In the genomic region with DNA sequence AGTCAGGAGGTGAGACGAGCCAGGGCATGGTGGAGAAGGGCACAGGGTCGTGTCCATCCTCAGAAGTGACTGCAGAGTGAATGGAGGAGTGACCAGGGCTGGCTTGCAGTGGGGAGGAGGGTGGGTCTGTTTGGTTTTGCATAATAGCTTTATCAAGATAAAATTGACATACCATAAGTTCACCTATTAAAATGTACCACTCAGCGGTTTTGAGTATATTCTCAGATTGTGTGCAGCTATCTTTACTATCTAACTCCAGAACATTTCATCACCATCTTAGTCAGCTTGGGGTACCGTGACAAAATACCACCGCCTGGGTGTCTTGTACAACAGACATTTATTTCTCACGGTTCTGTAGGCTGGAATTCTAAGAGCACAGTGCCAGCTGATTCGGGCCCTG, we compare ENCODE assay signal across 21 cellular contexts. TPM values are rescaled to one million over a fixed set of nuclear protein-coding genes. Genes with fewer than 3 reads are reported as not detected.
DNase-seq lines count a peak whose midpoint lies in the region; ATAC-seq, FAIRE-seq and TF ChIP-seq lines count a peak whose summit lies in the region.
"Had no signal": no experiment of that assay in that cellular context is flagged by ENCODE, and none has a peak within 500 bp of the region (broad histone marks: within the 10 kb centered on the region; RNA-seq: fewer than 3 reads in every experiment).

No MANE protein-coding gene starts in this region.

- H3K36me3 Mint-ChIP-seq in astrocyte (ENCODE audit: low read depth, unreplicated experiment) (peaks cover 80% of the 10 kb centered on the region), endothelial cell (ENCODE audit: low read depth, unreplicated experiment) (peaks cover 66% of the 10 kb centered on the region), progenitor cell of endocrine pancreas (ENCODE audit: insufficient read depth) (peaks cover 70% of the 10 kb centered on the region)
- H3K36me3 Mint-ChIP-seq in naive thymus-derived CD4-positive, alpha-beta T cell = peaks cover 41 to 92% (median 79%) of the 10 kb centered on the region in 5 donors

- peaks cover 49% of the 10 kb centered on the region for H3K36me3 ChIP-seq in astrocyte (ENCODE audit: insufficient read depth, low read length)
- H3K36me3 ChIP-seq in naive thymus-derived CD4-positive, alpha-beta T cell (ENCODE audit: control insufficient read depth in 2 of 3, insufficient read depth in 3 of 3, low read length in 3 of 3) = peaks cover 21 to 88% (median 28%) of the 10 kb centered on the region in 3 experiments

- H3K4me3 Mint-ChIP-seq in astrocyte (ENCODE audit: unreplicated experiment) (peak overlapping the region; percentile 62), endothelial cell (ENCODE audit: unreplicated experiment) (peak overlapping the region; percentile 34), progenitor cell of endocrine pancreas (ENCODE audit: low read depth) (no peak overlapping the region)
- H3K4me3 Mint-ChIP-seq in naive thymus-derived CD4-positive, alpha-beta T cell = no peak overlapping the region
- H3K4me3 Mint-ChIP-seq: B cell; CD4-positive, CD25-positive, alpha-beta regulatory T cell; CD8-positive, alpha-beta memory T cell had no signal

- H3K9me3 Mint-ChIP-seq in astrocyte (ENCODE audit: unreplicated experiment) (peaks cover 35% of the 10 kb centered on the region), endothelial cell (ENCODE audit: unreplicated experiment) (no peaks in the 10 kb centered on the region), progenitor cell of endocrine pancreas (ENCODE audit: low read depth) (peaks cover 16% of the 10 kb centered on the region)
- peaks cover 3 to 70% (median 36%) of the 10 kb centered on the region in 11 donors for H3K9me3 Mint-ChIP-seq in naive thymus-derived CD4-positive, alpha-beta T cell

- DNase-seq in A549 (ENCODE audit: low read depth in 1 of 2, low spot score in 1 of 2) (no peak), astrocyte (ENCODE audit: low read depth) (no peak), endothelial cell (ENCODE audit: low spot score) (no peak), progenitor cell of endocrine pancreas (ENCODE audit: low spot score, unreplicated experiment) (no peak), DMS114 treated with DMSO at 0.1 percent for 48 hours (lab: John Stamatoyannopoulos, UW; ENCODE audit: unreplicated experiment) (no peak)
- DNase-seq in naive thymus-derived CD4-positive, alpha-beta T cell = no peak
- DNase-seq: 8988T; C1 segment of cervical spinal cord; Caco-2; CD4-positive, CD25-positive, alpha-beta regulatory T cell; CD8-positive, alpha-beta memory T cell; DMS153; DMS79; GDM1; KBM-7 had no signal

- no peak overlapping the region for H3K9ac ChIP-seq in astrocyte (ENCODE audit: low read length)

- H3K4me2 ChIP-seq in A549 (no peak overlapping the region), astrocyte (ENCODE audit: low read length) (no peak overlapping the region)

- H3K4me3 ChIP-seq in A549 (no peak overlapping the region), astrocyte (ENCODE audit: insufficient read depth, low read depth, low read length) (no peak overlapping the region)
- no peak overlapping the region for H3K4me3 ChIP-seq in naive thymus-derived CD4-positive, alpha-beta T cell (ENCODE audit: low read length)
- H3K4me3 ChIP-seq: HAP-1 had no signal

- CTCF ChIA-PET in A549 (lab: Yijun Ruan, JAX) = no interaction called here
- CTCF ChIA-PET in naive thymus-derived CD4-positive, alpha-beta T cell (lab: Charles Lee) = no interaction called here

- H3K79me2 ChIP-seq in astrocyte (ENCODE audit: insufficient read depth, low read length) = peaks cover 25% of the 10 kb centered on the region

- H3K4me1 Mint-ChIP-seq in astrocyte (ENCODE audit: low read depth, unreplicated experiment) = peaks cover 2% of the 10 kb centered on the region
- H3K4me1 Mint-ChIP-seq in endothelial cell (ENCODE audit: unreplicated experiment) = no peaks in the 10 kb centered on the region
- no peaks in the 10 kb centered on the region for H3K4me1 Mint-ChIP-seq in progenitor cell of endocrine pancreas (ENCODE audit: low read depth)
- H3K4me1 Mint-ChIP-seq in naive thymus-derived CD4-positive, alpha-beta T cell = peaks cover 0 to 7% (median 0%) of the 10 kb centered on the region in 7 donors
- H3K4me1 Mint-ChIP-seq: B cell; CD8-positive, alpha-beta memory T cell had no signal

- ATAC-seq in A549 = no peak
- ATAC-seq in naive thymus-derived CD4-positive, alpha-beta T cell = no peak
- ATAC-seq in GM19351 (IDR thresholded peaks at IDR 0.05; ENCODE audit: unreplicated experiment) = no peak

- H3K9me3 ChIP-seq in A549 (peaks cover 97% of the 10 kb centered on the region), astrocyte (ENCODE audit: insufficient read depth, low read depth, low read length) (peaks cover 56% of the 10 kb centered on the region)
- H3K9me3 ChIP-seq in naive thymus-derived CD4-positive, alpha-beta T cell (ENCODE audit: control insufficient read depth in 2 of 3, low read length in 3 of 3) = peaks cover 0 to 39% (median 6%) of the 10 kb centered on the region in 3 experiments

- no peak for FAIRE-seq in A549 (lab: Jason Lieb, UNC)
- no peak for FAIRE-seq in astrocyte (lab: Jason Lieb, UNC)
- FAIRE-seq: D721Med, GM12892, GM18507 had no signal

- no peak for TF ChIP-seq CTCF in A549 (IDR thresholded peaks at IDR 0.05)
- TF ChIP-seq CTCF in astrocyte (IDR thresholded peaks at IDR 0.05; ENCODE audit: insufficient read depth, low read depth, low read length) = no peak
- TF ChIP-seq CTCF in endothelial cell (IDR thresholded peaks at IDR 0.05; ENCODE audit: unreplicated experiment) = no peak
- no peak for TF ChIP-seq CTCF in progenitor cell of endocrine pancreas (IDR thresholded peaks at IDR 0.05; ENCODE audit: unreplicated experiment)

- intact Hi-C loops in naive thymus-derived CD4-positive, alpha-beta T cell (cut with micrococcal nuclease) = no loop called here

- no peaks in the 10 kb centered on the region for H3K27me3 Mint-ChIP-seq in astrocyte (ENCODE audit: low read depth, unreplicated experiment)
- H3K27me3 Mint-ChIP-seq in endothelial cell (ENCODE audit: unreplicated experiment) = peaks cover 2% of the 10 kb centered on the region
- no peaks in the 10 kb centered on the region for H3K27me3 Mint-ChIP-seq in progenitor cell of endocrine pancreas
- H3K27me3 Mint-ChIP-seq in naive thymus-derived CD4-positive, alpha-beta T cell = no peaks in the 10 kb centered on the region
- H3K27me3 Mint-ChIP-seq: B cell; CD4-positive, CD25-positive, alpha-beta regulatory T cell had no signal

- POLR2A ChIA-PET in A549 (lab: Yijun Ruan, JAX) = no interaction called here
- POLR2A ChIA-PET in naive thymus-derived CD4-positive, alpha-beta T cell (lab: Charles Lee) = no interaction called here

- H2AFZ ChIP-seq in astrocyte (ENCODE audit: low read depth, low read length) = no peak overlapping the region

- H3K27me3 ChIP-seq in astrocyte (ENCODE audit: insufficient read depth, low read length) = no peaks in the 10 kb centered on the region
- H3K27me3 ChIP-seq in naive thymus-derived CD4-positive, alpha-beta T cell (ENCODE audit: control insufficient read depth in 2 of 2, insufficient read depth in 2 of 2, low read length in 2 of 2) = no peaks in the 10 kb centered on the region

- H3K27ac ChIP-seq in A549 (no peak overlapping the region), astrocyte (ENCODE audit: low read depth, low read length) (no peak overlapping the region)
- no peak overlapping the region for H3K27ac ChIP-seq in naive thymus-derived CD4-positive, alpha-beta T cell (ENCODE audit: low read depth, low read length)

- no peak for TF ChIP-seq POLR2A in A549 (IDR thresholded peaks at IDR 0.05; ENCODE audit: low read length)

- no peak for TF ChIP-seq EP300 in A549 (IDR thresholded peaks at IDR 0.05)

- H3K4me1 ChIP-seq in A549 (no peaks in the 10 kb centered on the region), astrocyte (ENCODE audit: insufficient read depth, low read length) (no peaks in the 10 kb centered on the region)
- H3K4me1 ChIP-seq in naive thymus-derived CD4-positive, alpha-beta T cell (ENCODE audit: control insufficient read depth in 2 of 2, insufficient read depth in 2 of 2, low read length in 2 of 2) = no peaks in the 10 kb centered on the region
- H3K4me1 ChIP-seq: Caco-2, HAP-1 had no signal

- peaks cover 7% of the 10 kb centered on the region for H4K20me1 ChIP-seq in astrocyte (ENCODE audit: insufficient read depth, low read length)

- H3K27ac Mint-ChIP-seq in astrocyte (ENCODE audit: unreplicated experiment) (peak overlapping the region; percentile 34), endothelial cell (ENCODE audit: unreplicated experiment) (peak overlapping the region; percentile 52), progenitor cell of endocrine pancreas (peak overlapping the region; percentile 87)
- no peak overlapping the region for H3K27ac Mint-ChIP-seq in naive thymus-derived CD4-positive, alpha-beta T cell
- H3K27ac Mint-ChIP-seq: B cell; CD4-positive, CD25-positive, alpha-beta regulatory T cell had no signal

- WGBS in A549 (ENCODE audit: missing lambda C conversion rate) = 92% methylated on average over 7 of the region's 7 CpGs

- no peak for TF ChIP-seq RAD21 in A549 (conservative IDR thresholded peaks at IDR 0.05 in 1 of 2, IDR thresholded peaks at IDR 0.05 in 1 of 2)

RNA-seq across cellular contexts. Expression of a gene that starts 13.2 kb away (rescaled TPM):
- 4.0 and 5.6 TPM in 2 replicates for polyA plus RNA-seq in A549 (2011; rRNA removed)
- polyA plus RNA-seq in A549 (2012; cell fraction: cytosol; rRNA removed) = 1.2 and 1.8 TPM in 2 replicates
- 4.2 and 6.8 TPM in 2 replicates for polyA plus RNA-seq in A549 (2012; cell fraction: nucleus; rRNA removed)
- 2.0 to 2.3 TPM (median 2.3 TPM) in 3 replicates for polyA plus RNA-seq in A549 (2017; fragmentation: RNase III; extraction: RNeasy Plus Mini Kit Qiagen cat#74134 plus additional on column Dnase treatment)
- polyA minus RNA-seq in A549 (2011; rRNA and poly(A)+ RNA removed) = 15.5 and 16.9 TPM in 2 replicates
- 10.0 and 10.4 TPM in 2 replicates for total RNA-seq in astrocyte
- 11.2 TPM for total RNA-seq in endothelial cell (ENCODE audit: unreplicated experiment)
- 18.1 and 18.2 TPM in 2 replicates for total RNA-seq in progenitor cell of endocrine pancreas
- total RNA-seq in naive thymus-derived CD4-positive, alpha-beta T cell = 10 to 100 TPM in 2 of 5 experiments, 1 to 10 TPM in 3; 5.2 to 10.5 (median 10.0) TPM
- polyA plus RNA-seq in naive thymus-derived CD4-positive, alpha-beta T cell = 1 to 10 TPM in 1 of 2 donors, under 1 TPM in 1; 0.97 to 1.4 TPM

RNA-seq across cellular contexts. Expression of a gene that starts 13.2 kb away (rescaled TPM):
- polyA plus RNA-seq in A549 (2011; rRNA removed) = 112 and 142 TPM in 2 replicates
- 68.7 and 76.9 TPM in 2 replicates for polyA plus RNA-seq in A549 (2012; cell fraction: cytosol; rRNA removed)
- polyA plus RNA-seq in A549 (2012; cell fraction: nucleus; rRNA removed) = 90.0 and 131 TPM in 2 replicates
- polyA plus RNA-seq in A549 (2017; fragmentation: RNase III; extraction: RNeasy Plus Mini Kit Qiagen cat#74134 plus additional on column Dnase treatment) = 104 to 126 TPM (median 109 TPM) in 3 replicates
- 53.7 and 56.4 TPM in 2 replicates for polyA minus RNA-seq in A549 (2011; rRNA and poly(A)+ RNA removed)
- 34.6 and 40.9 TPM in 2 replicates for total RNA-seq in astrocyte
- 40.6 TPM for total RNA-seq in endothelial cell (ENCODE audit: unreplicated experiment)
- 41.3 and 46.2 TPM in 2 replicates for total RNA-seq in progenitor cell of endocrine pancreas
- 100 to 1,000 TPM in 2 of 5 experiments, 10 to 100 TPM in 3; 59.7 to 122 (median 65.4) TPM for total RNA-seq in naive thymus-derived CD4-positive, alpha-beta T cell
- polyA plus RNA-seq in naive thymus-derived CD4-positive, alpha-beta T cell = 10 to 100 TPM; 68.2 to 88.7 TPM

RNA-seq across cellular contexts. Expression of a gene that starts 34.9 kb away (rescaled TPM):
- 4.4 and 5.3 TPM in 2 replicates for polyA plus RNA-seq in A549 (2011; rRNA removed)
- 2.1 and 2.5 TPM in 2 replicates for polyA plus RNA-seq in A549 (2012; cell fraction: cytosol; rRNA removed)
- 3.0 and 3.6 TPM in 2 replicates for polyA plus RNA-seq in A549 (2012; cell fraction: nucleus; rRNA removed)
- polyA plus RNA-seq in A549 (2017; fragmentation: RNase III; extraction: RNeasy Plus Mini Kit Qiagen cat#74134 plus additional on column Dnase treatment) = 2.0 to 2.2 TPM (median 2.0 TPM) in 3 replicates
- 12.4 and 12.9 TPM in 2 replicates for polyA minus RNA-seq in A549 (2011; rRNA and poly(A)+ RNA removed)
- 2.7 and 3.1 TPM in 2 replicates for total RNA-seq in astrocyte
- total RNA-seq in endothelial cell (ENCODE audit: unreplicated experiment) = 3.2 TPM
- total RNA-seq in progenitor cell of endocrine pancreas = 4.6 TPM in 2 replicates
- 1 to 10 TPM; 1.1 to 6.0 (median 4.5) TPM for total RNA-seq in naive thymus-derived CD4-positive, alpha-beta T cell
- 1 to 10 TPM; 1.3 to 3.6 TPM for polyA plus RNA-seq in naive thymus-derived CD4-positive, alpha-beta T cell

Comparison
In these comparisons a context has a peak if more than half of its experiments do, and no peak if none do; other contexts are left out.
1. H3K27ac Mint-ChIP-seq: peak in astrocyte (single experiment), endothelial cell (single experiment) and progenitor cell of endocrine pancreas (single experiment); none in naive thymus-derived CD4-positive, alpha-beta T cell (0 of 9).
2. H3K4me3 Mint-ChIP-seq: peak in astrocyte (single experiment) and endothelial cell (single experiment); none in progenitor cell of endocrine pancreas (single experiment) and naive thymus-derived CD4-positive, alpha-beta T cell (0 of 10).